1 cellular context compared by ENCODE assay signal in the genomic region with DNA sequence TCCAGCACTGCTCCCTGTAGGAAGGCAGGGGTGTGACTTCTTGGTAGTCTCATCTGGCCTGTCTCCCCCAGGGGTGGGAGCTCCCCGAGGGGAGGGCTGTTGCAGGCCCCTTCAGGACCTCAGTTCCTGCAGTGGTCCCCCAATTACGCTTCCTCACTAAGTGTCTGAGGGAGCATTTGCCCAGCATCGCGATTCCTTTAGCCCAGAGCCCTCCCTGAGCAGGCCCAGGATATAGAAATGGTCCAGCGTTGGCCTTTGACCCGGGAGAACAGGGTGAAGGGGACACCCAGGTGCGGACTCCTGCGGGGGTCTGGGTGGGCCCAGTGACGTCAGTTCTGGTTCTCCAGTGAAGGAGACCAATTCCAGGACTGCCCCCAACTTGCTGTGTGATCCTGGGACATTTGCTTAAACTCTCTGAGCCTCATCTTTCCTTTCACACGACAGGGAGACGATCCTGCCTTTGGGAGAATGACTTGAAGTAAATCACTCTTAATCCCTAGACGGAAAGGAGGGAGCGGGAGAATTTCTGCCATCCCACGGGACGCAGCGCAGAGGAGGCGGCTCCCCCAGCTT.
TF ChIP-seq lines count a peak whose summit lies in the region.

No MANE protein-coding gene starts in this region.

TF ChIP-seq in SK-N-SH treated with all-trans-retinoic acid at 6 μM for 48 hours, 23 proteins besides CTCF, POLR2A, EP300 and RAD21 (continued from another document):
- TF ChIP-seq CSRNP3 (CRISPR knock-in tag; IDR thresholded peaks at IDR 0.05) = no peak
- TF ChIP-seq, protein P1, sequence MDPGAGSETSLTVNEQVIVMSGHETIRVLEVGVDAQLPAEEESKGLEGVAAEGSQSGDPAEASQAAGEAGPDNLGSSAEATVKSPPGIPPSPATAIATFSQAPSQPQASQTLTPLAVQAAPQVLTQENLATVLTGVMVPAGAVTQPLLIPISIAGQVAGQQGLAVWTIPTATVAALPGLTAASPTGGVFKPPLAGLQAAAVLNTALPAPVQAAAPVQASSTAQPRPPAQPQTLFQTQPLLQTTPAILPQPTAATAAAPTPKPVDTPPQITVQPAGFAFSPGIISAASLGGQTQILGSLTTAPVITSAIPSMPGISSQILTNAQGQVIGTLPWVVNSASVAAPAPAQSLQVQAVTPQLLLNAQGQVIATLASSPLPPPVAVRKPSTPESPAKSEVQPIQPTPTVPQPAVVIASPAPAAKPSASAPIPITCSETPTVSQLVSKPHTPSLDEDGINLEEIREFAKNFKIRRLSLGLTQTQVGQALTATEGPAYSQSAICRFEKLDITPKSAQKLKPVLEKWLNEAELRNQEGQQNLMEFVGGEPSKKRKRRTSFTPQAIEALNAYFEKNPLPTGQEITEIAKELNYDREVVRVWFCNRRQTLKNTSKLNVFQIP (CRISPR knock-in tag; IDR thresholded peaks at IDR 0.05; ENCODE audit: borderline replicate concordance, low read depth) = no peak
- TF ChIP-seq ZFP3 (CRISPR knock-in tag; IDR thresholded peaks at IDR 0.05) = no peak
- TF ChIP-seq, protein P2, sequence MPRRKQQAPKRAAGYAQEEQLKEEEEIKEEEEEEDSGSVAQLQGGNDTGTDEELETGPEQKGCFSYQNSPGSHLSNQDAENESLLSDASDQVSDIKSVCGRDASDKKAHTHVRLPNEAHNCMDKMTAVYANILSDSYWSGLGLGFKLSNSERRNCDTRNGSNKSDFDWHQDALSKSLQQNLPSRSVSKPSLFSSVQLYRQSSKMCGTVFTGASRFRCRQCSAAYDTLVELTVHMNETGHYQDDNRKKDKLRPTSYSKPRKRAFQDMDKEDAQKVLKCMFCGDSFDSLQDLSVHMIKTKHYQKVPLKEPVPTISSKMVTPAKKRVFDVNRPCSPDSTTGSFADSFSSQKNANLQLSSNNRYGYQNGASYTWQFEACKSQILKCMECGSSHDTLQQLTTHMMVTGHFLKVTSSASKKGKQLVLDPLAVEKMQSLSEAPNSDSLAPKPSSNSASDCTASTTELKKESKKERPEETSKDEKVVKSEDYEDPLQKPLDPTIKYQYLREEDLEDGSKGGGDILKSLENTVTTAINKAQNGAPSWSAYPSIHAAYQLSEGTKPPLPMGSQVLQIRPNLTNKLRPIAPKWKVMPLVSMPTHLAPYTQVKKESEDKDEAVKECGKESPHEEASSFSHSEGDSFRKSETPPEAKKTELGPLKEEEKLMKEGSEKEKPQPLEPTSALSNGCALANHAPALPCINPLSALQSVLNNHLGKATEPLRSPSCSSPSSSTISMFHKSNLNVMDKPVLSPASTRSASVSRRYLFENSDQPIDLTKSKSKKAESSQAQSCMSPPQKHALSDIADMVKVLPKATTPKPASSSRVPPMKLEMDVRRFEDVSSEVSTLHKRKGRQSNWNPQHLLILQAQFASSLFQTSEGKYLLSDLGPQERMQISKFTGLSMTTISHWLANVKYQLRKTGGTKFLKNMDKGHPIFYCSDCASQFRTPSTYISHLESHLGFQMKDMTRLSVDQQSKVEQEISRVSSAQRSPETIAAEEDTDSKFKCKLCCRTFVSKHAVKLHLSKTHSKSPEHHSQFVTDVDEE (CRISPR knock-in tag; IDR thresholded peaks at IDR 0.05) = no peak
- TF ChIP-seq BACH2 (CRISPR knock-in tag; IDR thresholded peaks at IDR 0.05; ENCODE audit: borderline replicate concordance) = no peak
- TF ChIP-seq TCF4 (CRISPR knock-in tag; IDR thresholded peaks at IDR 0.05; ENCODE audit: borderline replicate concordance) = no peak
- TF ChIP-seq ZNF565 (CRISPR knock-in tag; conservative IDR thresholded peaks at IDR 0.05; ENCODE audit: low read depth) = no peak
- no peak for TF ChIP-seq TOX (CRISPR knock-in tag; IDR thresholded peaks at IDR 0.05; ENCODE audit: borderline replicate concordance)
- TF ChIP-seq RARB (CRISPR knock-in tag; IDR thresholded peaks at IDR 0.05) = no peak
- no peak for TF ChIP-seq GLIS3 (CRISPR knock-in tag; IDR thresholded peaks at IDR 0.05)
- no peak for TF ChIP-seq CREB5 (CRISPR knock-in tag; IDR thresholded peaks at IDR 0.05; ENCODE audit: low read depth)
- TF ChIP-seq SNAI2 (CRISPR knock-in tag; IDR thresholded peaks at IDR 0.05) = no peak
- TF ChIP-seq, protein P3, sequence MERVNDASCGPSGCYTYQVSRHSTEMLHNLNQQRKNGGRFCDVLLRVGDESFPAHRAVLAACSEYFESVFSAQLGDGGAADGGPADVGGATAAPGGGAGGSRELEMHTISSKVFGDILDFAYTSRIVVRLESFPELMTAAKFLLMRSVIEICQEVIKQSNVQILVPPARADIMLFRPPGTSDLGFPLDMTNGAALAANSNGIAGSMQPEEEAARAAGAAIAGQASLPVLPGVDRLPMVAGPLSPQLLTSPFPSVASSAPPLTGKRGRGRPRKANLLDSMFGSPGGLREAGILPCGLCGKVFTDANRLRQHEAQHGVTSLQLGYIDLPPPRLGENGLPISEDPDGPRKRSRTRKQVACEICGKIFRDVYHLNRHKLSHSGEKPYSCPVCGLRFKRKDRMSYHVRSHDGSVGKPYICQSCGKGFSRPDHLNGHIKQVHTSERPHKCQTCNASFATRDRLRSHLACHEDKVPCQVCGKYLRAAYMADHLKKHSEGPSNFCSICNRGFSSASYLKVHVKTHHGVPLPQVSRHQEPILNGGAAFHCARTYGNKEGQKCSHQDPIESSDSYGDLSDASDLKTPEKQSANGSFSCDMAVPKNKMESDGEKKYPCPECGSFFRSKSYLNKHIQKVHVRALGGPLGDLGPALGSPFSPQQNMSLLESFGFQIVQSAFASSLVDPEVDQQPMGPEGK (CRISPR knock-in tag; IDR thresholded peaks at IDR 0.05; ENCODE audit: borderline replicate concordance) = no peak
- no peak for TF ChIP-seq PPARA (CRISPR knock-in tag; IDR thresholded peaks at IDR 0.05; ENCODE audit: borderline replicate concordance)
- no peak for TF ChIP-seq ZNF70 (CRISPR knock-in tag; IDR thresholded peaks at IDR 0.05)
- no peak for TF ChIP-seq OSR1 (CRISPR knock-in tag; IDR thresholded peaks at IDR 0.05)
